In genomic region chr4:158827475-158828085, GRCh38 we compare ENCODE assay signal across 13 cellular contexts. TPM values are rescaled to one million over a fixed set of nuclear protein-coding genes. Genes with fewer than 3 reads are reported as not detected.
DNase-seq lines count a peak whose midpoint lies in the region; ATAC-seq, FAIRE-seq and TF ChIP-seq lines count a peak whose summit lies in the region.
"Had no signal": no experiment of that assay in that cellular context is flagged by ENCODE, and none has a peak within 500 bp of the region (broad histone marks: within the 10 kb centered on the region; RNA-seq: fewer than 3 reads in every experiment).

No MANE protein-coding gene starts in this region.

- H3K9me1 ChIP-seq in endothelial cell of umbilical vein (replicated peaks; ENCODE audit: control insufficient read depth, extremely low read depth, insufficient read depth, low read length) = no peaks in the 10 kb centered on the region

- no peak overlapping the region for H3K4ac ChIP-seq in mesendoderm (ENCODE audit: low read depth, low read length)

- TF ChIP-seq CTCF in C4-2B (conservative IDR thresholded peaks at IDR 0.05) (no peak), endothelial cell of umbilical vein (IDR thresholded peaks at IDR 0.05; ENCODE audit: extremely low read depth in 1 of 2, insufficient read depth in 1 of 2, low read depth in 1 of 2, low read length in 2 of 2) (no peak)

- no TSS peak for BruUV-seq in endothelial cell of umbilical vein (replicated peaks; lab: Mats Ljungman, UMichigan)

- no peak overlapping the region for H3K23ac ChIP-seq in mesendoderm (ENCODE audit: low read length)

- no peak overlapping the region for H2AK5ac ChIP-seq in mesendoderm (ENCODE audit: low read length)

- H3K9me3 ChIP-seq in KOPT-K1 (ENCODE audit: insufficient read depth, low read length, poor library complexity, severe bottlenecking) (no peaks in the 10 kb centered on the region), endothelial cell of umbilical vein (replicated peaks; ENCODE audit: control insufficient read depth, insufficient read depth, low read length) (no peaks in the 10 kb centered on the region)
- H3K9me3 ChIP-seq: esophagus muscularis mucosa had no signal

- no peaks in the 10 kb centered on the region for H4K20me1 ChIP-seq in endothelial cell of umbilical vein (replicated peaks; ENCODE audit: control insufficient read depth, extremely low read depth, insufficient read depth, low read length)

- H3K56ac ChIP-seq in mesendoderm (ENCODE audit: low read length) = peak overlapping the region; percentile 28

- POLR2A ChIA-PET in endothelial cell of umbilical vein (lab: Charles Lee) = no interaction called here

- H2AFZ ChIP-seq in endothelial cell of umbilical vein (ENCODE audit: low read depth, low read length) = no peak overlapping the region

- H3K27ac ChIP-seq in C4-2B (peak overlapping the region; percentile 67), KOPT-K1 (ENCODE audit: low read depth, low read length, poor library complexity, severe bottlenecking) (peak overlapping the region; percentile 43), endothelial cell of umbilical vein (ENCODE audit: insufficient read depth, low read depth, low read length) (no peak overlapping the region), mesendoderm (ENCODE audit: low read depth, low read length) (no peak overlapping the region)
- H3K27ac ChIP-seq: brain microvascular endothelial cell had no signal

- no peak for DNase-seq in endothelial cell of umbilical vein (ENCODE audit: low read depth, low spot score)
- DNase-seq in mesendoderm = peak; percentile 67
- DNase-seq in EL = no peak
- DNase-seq in NCI-H748 (lab: John Stamatoyannopoulos, UW; ENCODE audit: unreplicated experiment) = no peak
- no peak for DNase-seq in GM12892 (ENCODE audit: insufficient read length)
- DNase-seq: brain microvascular endothelial cell; stimulated activated CD8-positive, alpha-beta memory T cell treated with anti-CD3 and anti-CD28 coated beads, Interleukin-4, amount 100 ng/mL, for 48 hours had no signal

- H2BK15ac ChIP-seq in mesendoderm (replicated peaks; ENCODE audit: low read depth) = no peak overlapping the region

- CTCF ChIA-PET in endothelial cell of umbilical vein (lab: Charles Lee) = interaction anchor here (1.3 to 4.5 kb wide), 3 partner anchors 9 to 24 kb away, joined by 3 to 20 read pairs (median 7); no protein-coding TSS in a partner anchor

- intact Hi-C loops in endothelial cell of umbilical vein (cut with micrococcal nuclease) = loop anchor here (1.0 kb wide), 1 partner anchor 58 kb away; the partner anchor contains the start of gene FNIP2

- no CpG with 5 or more reads among the region's 5 CpGs for WGBS in mesendoderm (ENCODE audit: extremely low coverage, insufficient coverage, low lambda C conversion rate)

- H3K27me3 ChIP-seq in endothelial cell of umbilical vein (ENCODE audit: control insufficient read depth in 2 of 2, insufficient read depth in 2 of 2, low read length in 2 of 2) (no peaks in the 10 kb centered on the region), mesendoderm (ENCODE audit: insufficient read depth, low read length, poor library complexity) (no peaks in the 10 kb centered on the region)
- H3K27me3 ChIP-seq: brain microvascular endothelial cell, esophagus muscularis mucosa had no signal

- H3K18ac ChIP-seq in mesendoderm (ENCODE audit: low read length) = no peak overlapping the region

- peak overlapping the region; percentile 9 for H3K4me2 ChIP-seq in endothelial cell of umbilical vein (ENCODE audit: insufficient read depth, low read length)
- H3K4me2 ChIP-seq in mesendoderm (ENCODE audit: low read length) = peak overlapping the region; percentile 3

- FAIRE-seq in endothelial cell of umbilical vein (lab: Jason Lieb, UNC) = no peak
- FAIRE-seq in GM12892 (lab: Jason Lieb, UNC) = no peak

- TF ChIP-seq POLR2A in endothelial cell of umbilical vein (IDR thresholded peaks at IDR 0.05; ENCODE audit: low read depth, low read length) (no peak), GM12892 (IDR thresholded peaks at IDR 0.05; ENCODE audit: low read depth, low read length) (no peak)

- H2BK5ac ChIP-seq in mesendoderm (ENCODE audit: low read length) = no peak overlapping the region

- H3K4me3 ChIP-seq in endothelial cell of umbilical vein (replicated peaks in 1 of 3; ENCODE audit: insufficient read depth in 1 of 3, low read depth in 1 of 3, low read length in 3 of 3) = no peak overlapping the region
- H3K4me3 ChIP-seq in mesendoderm (ENCODE audit: low read length) = no peak overlapping the region
- H3K4me3 ChIP-seq: esophagus muscularis mucosa had no signal

- peaks cover 41% of the 10 kb centered on the region for H3K4me1 ChIP-seq in endothelial cell of umbilical vein (ENCODE audit: control insufficient read depth, extremely low read depth, insufficient read depth, low read length)
- H3K4me1 ChIP-seq in mesendoderm (ENCODE audit: control insufficient read depth, low read depth, low read length) = peaks cover 23% of the 10 kb centered on the region

- no peak overlapping the region for H4K5ac ChIP-seq in mesendoderm (ENCODE audit: low read length)

- peaks cover 2% of the 10 kb centered on the region for H3K79me2 ChIP-seq in endothelial cell of umbilical vein (ENCODE audit: control insufficient read depth, insufficient read depth, low read length)
- no peaks in the 10 kb centered on the region for H3K79me2 ChIP-seq in mesendoderm (ENCODE audit: control insufficient read depth, insufficient read depth, low read length)

- no peaks in the 10 kb centered on the region for H3K79me1 ChIP-seq in mesendoderm (ENCODE audit: low read length)

- H3K36me3 ChIP-seq in KOPT-K1 (ENCODE audit: insufficient read depth, low read length) = peaks cover 17% of the 10 kb centered on the region
- peaks cover 0 to 3% of the 10 kb centered on the region in 2 experiments for H3K36me3 ChIP-seq in endothelial cell of umbilical vein (ENCODE audit: control insufficient read depth in 2 of 2, extremely low read depth in 1 of 2, insufficient read depth in 2 of 2, low read length in 2 of 2)
- no peaks in the 10 kb centered on the region for H3K36me3 ChIP-seq in mesendoderm (ENCODE audit: control insufficient read depth, insufficient read depth, low read length)
- H3K36me3 ChIP-seq: brain microvascular endothelial cell had no signal

- ATAC-seq in GM21526 (IDR thresholded peaks at IDR 0.05; ENCODE audit: low FRiP score, unreplicated experiment) = no peak
- ATAC-seq: natural killer cell treated with Interleukin-12 subunit alpha and Interleukin-12 subunit beta and Interleukin-15 and Interleukin-18, amount 100 ng/mL, for 72 hours; WTC11 had no signal

- H2BK120ac ChIP-seq in mesendoderm (ENCODE audit: low read depth, low read length) = no peak overlapping the region

- dilution Hi-C loops in endothelial cell of umbilical vein (cut with MboI; ENCODE audit: extremely low pct_ligation_motif_present, low sequenced_read_pairs) = no loop called here

- no peak overlapping the region for H3K9ac ChIP-seq in endothelial cell of umbilical vein (replicated peaks; ENCODE audit: extremely low read depth, insufficient read depth, low read length)
- no peak overlapping the region for H3K9ac ChIP-seq in mesendoderm (ENCODE audit: low read length)

- H4K8ac ChIP-seq in mesendoderm (ENCODE audit: low read depth, low read length) = no peak overlapping the region

TF ChIP-seq in endothelial cell of umbilical vein, 7 proteins besides CTCF, POLR2A, EP300 and RAD21:
- no peak for TF ChIP-seq GATA2 (IDR thresholded peaks at IDR 0.05; ENCODE audit: insufficient read depth, insufficient read length, low read depth, low read length)
- TF ChIP-seq POLR2AphosphoS5 (IDR thresholded peaks at IDR 0.05; ENCODE audit: insufficient read depth, low read depth, low read length) = no peak
- no peak for TF ChIP-seq MYC (IDR thresholded peaks at IDR 0.05; ENCODE audit: low read depth, low read length)
- no peak for TF ChIP-seq MAX (IDR thresholded peaks at IDR 0.05; ENCODE audit: insufficient read depth, insufficient read length)
- no peak for TF ChIP-seq FOS (IDR thresholded peaks at IDR 0.05; ENCODE audit: borderline replicate concordance, insufficient read depth, low read length)
- TF ChIP-seq JUN (IDR thresholded peaks at IDR 0.05; ENCODE audit: borderline replicate concordance, insufficient read depth, insufficient read length, low read depth) = no peak
- TF ChIP-seq EZH2 (IDR thresholded peaks at IDR 0.05; ENCODE audit: borderline replicate concordance, low read depth, low read length, severe bottlenecking) = no peak

RNA-seq across cellular contexts. Expression of gene FNIP2, which starts 58.8 kb away (rescaled TPM):
- total RNA-seq in endothelial cell of umbilical vein = 13.6 and 14.4 TPM in 2 replicates
- 2.6 and 4.5 TPM in 2 replicates for polyA plus RNA-seq in endothelial cell of umbilical vein
- polyA plus RNA-seq in endothelial cell of umbilical vein (2011; cell fraction: cytosol; rRNA removed) = 3.5 and 4.2 TPM in 2 replicates
- 7.5 and 8.0 TPM in 2 replicates for polyA plus RNA-seq in endothelial cell of umbilical vein (2011; cell fraction: nucleus; rRNA removed)
- 3.1 and 4.1 TPM in 2 replicates for polyA plus RNA-seq in endothelial cell of umbilical vein (2012)
- 15.5 and 16.7 TPM in 2 replicates for polyA minus RNA-seq in endothelial cell of umbilical vein
- 0.51 TPM for polyA minus RNA-seq in endothelial cell of umbilical vein (2011; cell fraction: cytosol; rRNA and poly(A)+ RNA removed)
- polyA minus RNA-seq in endothelial cell of umbilical vein (2011; cell fraction: nucleus; rRNA and poly(A)+ RNA removed) = 26.0 and 35.9 TPM in 2 replicates
- 5.1 TPM for polyA plus RNA-seq in mesendoderm (2013, experiment 1 of 2)
- polyA plus RNA-seq in mesendoderm (2013, experiment 2 of 2) = 4.9 TPM
- 0.34 TPM for polyA plus RNA-seq in GM12892 (2012; ENCODE audit: missing spikeins)

Comparison
In these comparisons a context has a peak if more than half of its experiments do, and no peak if none do; other contexts are left out.
1. H3K27ac ChIP-seq: peak in C4-2B (single experiment) and KOPT-K1 (single experiment); none in endothelial cell of umbilical vein (single experiment) and mesendoderm (single experiment).